Comparison of ENCODE assay signal across 10 cellular contexts in genomic region chr9:115211413-115212204, GRCh38.
A peak's percentile ranks its signal among the peaks of the same experiment; 100 is the strongest.
DNase-seq lines count a peak whose midpoint lies in the region; ATAC-seq and TF ChIP-seq lines count a peak whose summit lies in the region.
"Had no signal": no experiment of that assay in that cellular context is flagged by ENCODE, and none has a peak within 500 bp of the region (broad histone marks: within the 10 kb centered on the region; RNA-seq: fewer than 3 reads in every experiment).

No MANE protein-coding gene starts in this region.

- no peak for TF ChIP-seq POLR2A in body of pancreas (IDR thresholded peaks at IDR 0.05)

- H3K4me1 ChIP-seq in body of pancreas: no peaks in the 10 kb centered on the region
- H3K4me1 ChIP-seq: neural progenitor cell had no signal

- intact Hi-C loops in body of pancreas (cut with DNase I) (no loop called here), posterior cingulate gyrus (cut with DNase I) (loop anchor here (5.0 kb wide), 1 partner anchor 49 kb away; no protein-coding TSS in a partner anchor)

- H3K36me3 ChIP-seq in body of pancreas (replicated peaks in 1 of 2; ENCODE audit: insufficient read depth in 1 of 2, low read depth in 2 of 2): no peaks in the 10 kb centered on the region
- H3K36me3 ChIP-seq: neural progenitor cell had no signal

- no peak overlapping the region for H3K27ac ChIP-seq in body of pancreas
- H3K27ac ChIP-seq: neural progenitor cell had no signal

- H3K27me3 ChIP-seq in body of pancreas: no peaks in the 10 kb centered on the region
- H3K27me3 ChIP-seq: neural progenitor cell had no signal

- no peak for TF ChIP-seq CTCF in body of pancreas (IDR thresholded peaks at IDR 0.05)

- ATAC-seq in GM19463 (IDR thresholded peaks at IDR 0.05; ENCODE audit: unreplicated experiment) (peak; percentile 54), HG03103 (IDR thresholded peaks at IDR 0.05; ENCODE audit: low read depth, unreplicated experiment) (peak; percentile 57), body of pancreas (peak; percentile 24)

- H3K4me3 ChIP-seq in body of pancreas: no peak overlapping the region
- H3K4me3 ChIP-seq: neural progenitor cell had no signal

- DNase-seq in AG08395 (ENCODE audit: low spot score) (peak; percentile 82), body of pancreas (no peak), HPDE6-E6E7 (ENCODE audit: extremely low spot score) (no peak), posterior cingulate gyrus (no peak), NCI-H345 treated with DMSO at 0.1 percent for 48 hours (lab: John Stamatoyannopoulos, UW; ENCODE audit: unreplicated experiment) (no peak)
- no peak for DNase-seq in effector CD8-positive, alpha-beta T cell (lab: John Stamatoyannopoulos, UW)
- DNase-seq: T-helper 2 cell had no signal

- no peaks in the 10 kb centered on the region for H3K9me3 ChIP-seq in body of pancreas

- WGBS in body of pancreas, 2 donors: 35 to 48% methylated on average over 3 of the region's 3 CpGs
